In genomic region chr2:162422894-162423293, GRCh38 we compare ENCODE assay signal across 24 cellular contexts.
DNase-seq lines count a peak whose midpoint lies in the region; ATAC-seq, FAIRE-seq and TF ChIP-seq lines count a peak whose summit lies in the region.
"Had no signal": no experiment of that assay in that cellular context is flagged by ENCODE, and none has a peak within 500 bp of the region (broad histone marks: within the 10 kb centered on the region; RNA-seq: fewer than 3 reads in every experiment).

No MANE protein-coding gene starts in this region.

- TF ChIP-seq CTCF in PC-3 (conservative IDR thresholded peaks at IDR 0.05; ENCODE audit: low read depth, low read length): peak; percentile 41; the same call in 1 of the 2 replicates
- TF ChIP-seq CTCF in spleen (IDR thresholded peaks at IDR 0.05 in 8 of 11, conservative IDR thresholded peaks at IDR 0.05 in 3 of 11): no peak

- CTCF ChIA-PET in PC-3 (lab: Charles Lee): no interaction called here

- H3K9me2 ChIP-seq in PC-3 (replicated peaks; ENCODE audit: low read length): no peaks in the 10 kb centered on the region

- H3K79me2 ChIP-seq in PC-3 (ENCODE audit: low read length): no peaks in the 10 kb centered on the region
- H3K79me2 ChIP-seq: hepatocyte had no signal

- H3F3A ChIP-seq in PC-3 (ENCODE audit: low read length, unreplicated experiment): no peaks in the 10 kb centered on the region

- H3K4me1 ChIP-seq in PC-3 (ENCODE audit: insufficient read depth, low read length): no peaks in the 10 kb centered on the region
- peaks cover 14% of the 10 kb centered on the region for H3K4me1 ChIP-seq in iPS-20b (ENCODE audit: insufficient read depth, low read length)
- H3K4me1 ChIP-seq in spleen: no peaks in the 10 kb centered on the region
- H3K4me1 ChIP-seq: BLaER1, uterus had no signal

- FAIRE-seq in H54 (lab: Jason Lieb, UNC): peak; percentile 88
- FAIRE-seq: astrocyte, colon, K562, small intestine had no signal

- no TSS peak for BruUV-seq in PC-3 (replicated peaks; lab: Mats Ljungman, UMichigan)

- H3K9me3 ChIP-seq in PC-3 (ENCODE audit: low read length) (no peaks in the 10 kb centered on the region), iPS-20b (ENCODE audit: insufficient read depth, low read depth, low read length) (no peaks in the 10 kb centered on the region), spleen (no peaks in the 10 kb centered on the region)
- H3K9me3 ChIP-seq: BLaER1, uterus had no signal

- no peaks in the 10 kb centered on the region for H4K20me1 ChIP-seq in PC-3 (ENCODE audit: low read length)
- H4K20me1 ChIP-seq: BLaER1 had no signal

- ATAC-seq in PC-3: peak; percentile 71
- no peak for ATAC-seq in GM18502 (IDR thresholded peaks at IDR 0.05; ENCODE audit: poor library complexity, unreplicated experiment)
- ATAC-seq: activated CD8-positive, alpha-beta T cell treated with anti-CD3 and anti-CD28 coated beads for 36 hours; K562; natural killer cell treated with Interleukin-12 subunit alpha and Interleukin-12 subunit beta and Interleukin-15 and Interleukin-18, amount 100 ng/mL, for 72 hours; T-helper 17 cell had no signal

- intact Hi-C loops in PC-3 (cut with micrococcal nuclease) (no loop called here), spleen (cut with DNase I; ENCODE audit: low total_unique reads) (no loop called here)

- no peak for TF ChIP-seq POLR2A in H54 (IDR thresholded peaks at IDR 0.05; ENCODE audit: low read depth, low read length)
- TF ChIP-seq POLR2A in spleen (IDR thresholded peaks at IDR 0.05): no peak

- DNase-seq in ELR (ENCODE audit: low read depth) (peak; percentile 8), H54 (ENCODE audit: insufficient read length, low spot score) (no peak), PC-3 (no peak), spleen (no peak)
- no peak for DNase-seq in effector CD4-positive, alpha-beta T cell
- DNase-seq: activated CD8-positive, alpha-beta T cell treated with anti-CD3 and anti-CD28 coated beads for 36 hours; activated naive CD4-positive, alpha-beta T cell treated with anti-CD3 and anti-CD28 coated beads, Interleukin-2, amount 50 U/mL, for 16 hours; activated T-cell treated with anti-CD3 and anti-CD28 coated beads, Interleukin-2, amount 50 U/mL, for 48 hours; kidney glomerular epithelial cell; mesenchymal stem cell; NCI-H1092 treated with DMSO at 0.1 percent for 48 hours; Right ventricle myocardium superior; small intestine; substantia nigra; T-helper 17 cell; uterus had no signal

- POLR2A ChIA-PET in PC-3 (lab: Charles Lee; ENCODE audit: unreplicated experiment): no interaction called here

- H3K27me3 ChIP-seq in PC-3 (ENCODE audit: low read length): peaks cover 44% of the 10 kb centered on the region
- H3K27me3 ChIP-seq in iPS-20b (ENCODE audit: insufficient read depth, low read length): no peaks in the 10 kb centered on the region
- H3K27me3 ChIP-seq in spleen (replicated peaks in 1 of 7): no peaks in the 10 kb centered on the region
- H3K27me3 ChIP-seq: BLaER1, hepatocyte, uterus had no signal

- no peaks in the 10 kb centered on the region for H3K36me3 ChIP-seq in PC-3 (ENCODE audit: low read depth, low read length)
- H3K36me3 ChIP-seq in iPS-20b (ENCODE audit: insufficient read depth, low read depth, low read length): no peaks in the 10 kb centered on the region
- no peaks in the 10 kb centered on the region for H3K36me3 ChIP-seq in spleen
- H3K36me3 ChIP-seq: BLaER1, uterus had no signal

- H3K9ac ChIP-seq in PC-3 (ENCODE audit: low read length): no peak overlapping the region
- no peak overlapping the region for H3K9ac ChIP-seq in iPS-20b (ENCODE audit: low read depth, low read length)
- H3K9ac ChIP-seq: BLaER1 had no signal

- H2AFZ ChIP-seq in PC-3 (ENCODE audit: low read length): no peak overlapping the region
- H2AFZ ChIP-seq: hepatocyte had no signal

- WGBS in spleen, 5 donors: 81 to 97% (median 96%) methylated on average over 2 of the region's 2 CpGs

- H3K4me3 ChIP-seq in PC-3 (ENCODE audit: low read length): no peak overlapping the region
- H3K4me3 ChIP-seq in iPS-20b (ENCODE audit: low read length): no peak overlapping the region
- no peak overlapping the region for H3K4me3 ChIP-seq in spleen
- H3K4me3 ChIP-seq: BLaER1, hepatocyte, K562, uterus had no signal

- no peak overlapping the region for H3K4me2 ChIP-seq in PC-3 (ENCODE audit: low read length)
- H3K4me2 ChIP-seq: BLaER1, hepatocyte had no signal

- H3K27ac ChIP-seq in PC-3 (ENCODE audit: low read length) (no peak overlapping the region), iPS-20b (ENCODE audit: low read length) (peak overlapping the region; percentile 39), spleen (no peak overlapping the region)
- H3K27ac ChIP-seq: BLaER1, hepatocyte, uterus had no signal
